ENCODE assay signal across 1 cellular context in genomic region chr7:86201767-86202166, GRCh38.
TF ChIP-seq lines count a peak whose summit lies in the region.

No MANE protein-coding gene starts in this region.

TF ChIP-seq in H1, 55 proteins besides CTCF, POLR2A, EP300 and RAD21:
- TF ChIP-seq KDM1A (IDR thresholded peaks at IDR 0.05; ENCODE audit: borderline replicate concordance, low read length) = no peak
- no peak for TF ChIP-seq TCF12 (IDR thresholded peaks at IDR 0.05; ENCODE audit: low read depth, low read length)
- TF ChIP-seq SUZ12 (IDR thresholded peaks at IDR 0.05; ENCODE audit: low read length) = no peak
- TF ChIP-seq BACH1 (IDR thresholded peaks at IDR 0.05; ENCODE audit: low read length) = no peak
- no peak for TF ChIP-seq EZH2 (IDR thresholded peaks at IDR 0.05; ENCODE audit: low read depth, low read length, severe bottlenecking)
- no peak for TF ChIP-seq EGR1 (IDR thresholded peaks at IDR 0.05; ENCODE audit: borderline replicate concordance, low read depth, low read length)
TF ChIP-seq in H1: peak in this region for 0.
